1 cellular context compared by ENCODE assay signal in genomic region chr2:10832228-10832936, GRCh38.
TF ChIP-seq lines count a peak whose summit lies in the region.

No MANE protein-coding gene starts in this region.

TF ChIP-seq in K562, 482 proteins besides CTCF, POLR2A, EP300 and RAD21 (continued from another document and continues in another):
- no peak for TF ChIP-seq PKNOX1 (IDR thresholded peaks at IDR 0.05)
- TF ChIP-seq ZNF655 (CRISPR knock-in tag; IDR thresholded peaks at IDR 0.05), result no peak
- TF ChIP-seq ETV1 (tag; conservative IDR thresholded peaks at IDR 0.05; ENCODE audit: low read depth), result peak; percentile 75
- TF ChIP-seq PCBP2 (IDR thresholded peaks at IDR 0.05; ENCODE audit: low read depth, low read length, poor library complexity, severe bottlenecking), result no peak
- 0 out of 2 replicates have a peak, but pooled peaks have one; percentile 58 for TF ChIP-seq FOXP4 (CRISPR knock-in tag; IDR thresholded peaks at IDR 0.05; ENCODE audit: borderline replicate concordance)
- no peak for TF ChIP-seq ZNF398 (CRISPR knock-in tag; IDR thresholded peaks at IDR 0.05)
- no peak for TF ChIP-seq MTA3 (IDR thresholded peaks at IDR 0.05; ENCODE audit: borderline replicate concordance)
- TF ChIP-seq TBP (optimal IDR thresholded peaks at IDR 0.05; ENCODE audit: low read depth, low read length), result peak; percentile 13
- TF ChIP-seq SP1 (CRISPR knock-in tag; IDR thresholded peaks at IDR 0.05), result no peak; the same call in 1 of the 2 replicates
- peak; percentile 93 for TF ChIP-seq STAG1 (CRISPR knock-in tag; IDR thresholded peaks at IDR 0.05; ENCODE audit: borderline replicate concordance)
- TF ChIP-seq CTCFL (IDR thresholded peaks at IDR 0.05; ENCODE audit: borderline replicate concordance, insufficient read depth, low read depth, low read length, poor library complexity, severe bottlenecking), result peak; percentile 66
- TF ChIP-seq ZSCAN32 (CRISPR knock-in tag; IDR thresholded peaks at IDR 0.05), result 0 out of 2 replicates have a peak, but pooled peaks have one; percentile 32
- no peak for TF ChIP-seq MEF2A (IDR thresholded peaks at IDR 0.05; ENCODE audit: control insufficient read depth, low read depth, low read length)
- TF ChIP-seq MAX (CRISPR knock-in tag; IDR thresholded peaks at IDR 0.05), result peak; percentile 55
- no peak for TF ChIP-seq NFXL1 (CRISPR knock-in tag; IDR thresholded peaks at IDR 0.05)
- no peak for TF ChIP-seq ATF6 (CRISPR knock-in tag; IDR thresholded peaks at IDR 0.05)
- no peak for TF ChIP-seq MECOM (CRISPR knock-in tag; IDR thresholded peaks at IDR 0.05)
- peak; percentile 29; the same call in 1 of the 2 replicates for TF ChIP-seq JUND (IDR thresholded peaks at IDR 0.05; ENCODE audit: borderline replicate concordance, low read depth, low read length)
- TF ChIP-seq JUND (tag; IDR thresholded peaks at IDR 0.05; ENCODE audit: borderline replicate concordance, low read depth, low read length), result no peak; the same call in 2 of the 3 replicates
- no peak for TF ChIP-seq TCF7L2 (IDR thresholded peaks at IDR 0.05; ENCODE audit: low read depth, low read length)
- peak; percentile 62; the same call in 1 of the 2 replicates for TF ChIP-seq L3MBTL2 (IDR thresholded peaks at IDR 0.05)
- TF ChIP-seq ZNF518B (CRISPR knock-in tag; IDR thresholded peaks at IDR 0.05), result no peak
- TF ChIP-seq DDX20 (tag; IDR thresholded peaks at IDR 0.05; ENCODE audit: low read depth), result no peak
- no peak for TF ChIP-seq SMARCE1 (IDR thresholded peaks at IDR 0.05)
- 0 out of 2 replicates have a peak, but pooled peaks have one; percentile 37 for TF ChIP-seq ATF7 (IDR thresholded peaks at IDR 0.05)
- no peak for TF ChIP-seq ZNF785 (CRISPR knock-in tag; IDR thresholded peaks at IDR 0.05)
- 0 out of 4 replicates have a peak, but pooled peaks of 1 of the 2 experiments have one; percentile 25 for TF ChIP-seq MLLT1 (IDR thresholded peaks at IDR 0.05)
- peak; percentile 73 for TF ChIP-seq MYC (IDR thresholded peaks at IDR 0.05; ENCODE audit: low read depth, low read length)
- no peak for TF ChIP-seq MYC (CRISPR knock-in tag; IDR thresholded peaks at IDR 0.05; ENCODE audit: borderline replicate concordance, low read depth)
- no peak for TF ChIP-seq LEF1 (IDR thresholded peaks at IDR 0.05)
- TF ChIP-seq ILF3 (IDR thresholded peaks at IDR 0.05; ENCODE audit: borderline replicate concordance), result no peak
- no peak for TF ChIP-seq MXI1 (IDR thresholded peaks at IDR 0.05; ENCODE audit: low read depth, low read length)
- TF ChIP-seq RCOR1 (IDR thresholded peaks at IDR 0.05; ENCODE audit: borderline replicate concordance in 1 of 2, low read depth in 2 of 2, low read length in 2 of 2), result peak in 1 of 2 experiments; percentile 79; a peak in 2 of 4 replicates
- peak in 1 of 2 experiments; percentile 26; a peak in 1 of 4 replicates for TF ChIP-seq TEAD1 (CRISPR knock-in tag; IDR thresholded peaks at IDR 0.05)
- TF ChIP-seq C11orf30 (IDR thresholded peaks at IDR 0.05; ENCODE audit: low read depth), result no peak
- no peak for TF ChIP-seq ARID4B (CRISPR knock-in tag; IDR thresholded peaks at IDR 0.05)
- no peak for TF ChIP-seq ZNF133 (CRISPR knock-in tag; IDR thresholded peaks at IDR 0.05)
- TF ChIP-seq KLF16 (IDR thresholded peaks at IDR 0.05), result peak; percentile 58; the same call in 1 of the 2 replicates
